In the genomic region with DNA sequence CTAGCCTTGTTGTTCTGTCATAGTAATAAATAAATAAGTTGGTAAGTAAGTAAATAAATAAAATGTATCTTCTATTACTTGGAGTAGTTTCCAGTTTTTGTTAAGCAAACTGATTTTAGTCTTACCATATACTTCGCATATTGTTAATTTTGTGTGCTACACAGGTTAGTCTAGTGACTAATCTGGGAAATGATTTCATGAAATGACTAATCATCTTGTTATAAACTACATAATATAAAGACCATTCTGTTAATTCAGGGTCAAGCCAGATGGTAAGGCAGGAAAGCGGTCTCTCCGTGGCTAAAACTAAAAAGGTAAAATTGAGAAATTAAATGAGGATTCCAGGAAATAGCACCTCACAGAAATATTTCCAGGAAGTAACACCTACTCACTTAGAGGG, we compare ENCODE assay signal across 19 cellular contexts. TPM values are rescaled to one million over a fixed set of nuclear protein-coding genes. Genes with fewer than 3 reads are reported as not detected.
"Had no signal": no experiment of that assay in that cellular context is flagged by ENCODE, and none has a peak within 500 bp of the region (broad histone marks: within the 10 kb centered on the region; RNA-seq: fewer than 3 reads in every experiment).

No MANE protein-coding gene starts in this region.

- H3K27me3 ChIP-seq: dorsolateral prefrontal cortex, gastroesophageal sphincter, left lung, tibial artery had no signal

- DNase-seq: activated CD4-positive, alpha-beta T cell treated with anti-CD3 and anti-CD28 coated beads for 36 hours; activated CD4-positive, alpha-beta T cell treated with anti-CD3 and anti-CD28 coated beads, Interleukin-2, amount 50 U/mL, for 48 hours; caudate nucleus; dorsolateral prefrontal cortex; immature natural killer cell; left lung; midbrain; nucleus accumbens; posterior cingulate gyrus; retina; stimulated activated naive CD8-positive, alpha-beta T cell treated with anti-CD3 and anti-CD28 coated beads, Interleukin-15, Interleukin-2, amounts not matched to agents 100 U/mL and 50 U/mL, for 24 hours; substantia nigra; SW 1271; tibial artery had no signal

- H3K27me3 Mint-ChIP-seq: activated CD4-positive, alpha-beta T cell treated with anti-CD3 and anti-CD28 coated beads for 36 hours; activated naive CD8-positive, alpha-beta T cell had no signal

- H3K27ac Mint-ChIP-seq: activated CD4-positive, alpha-beta T cell treated with anti-CD3 and anti-CD28 coated beads for 36 hours; activated naive CD8-positive, alpha-beta T cell; immature natural killer cell; nephron; WTC11 had no signal

- H3K4me1 Mint-ChIP-seq: activated CD4-positive, alpha-beta T cell treated with anti-CD3 and anti-CD28 coated beads for 36 hours; immature natural killer cell; nephron; WTC11 had no signal

- H3K4me3 ChIP-seq: dorsolateral prefrontal cortex, gastroesophageal sphincter, left lung, tibial artery had no signal

- H3K9me3 ChIP-seq: gastroesophageal sphincter, left lung, tibial artery had no signal

- H3K27ac ChIP-seq: dorsolateral prefrontal cortex, gastroesophageal sphincter, left lung, tibial artery had no signal

- H3K4me3 Mint-ChIP-seq: activated CD4-positive, alpha-beta T cell treated with anti-CD3 and anti-CD28 coated beads for 36 hours; activated naive CD8-positive, alpha-beta T cell; immature natural killer cell; nephron; WTC11 had no signal

- H3K36me3 Mint-ChIP-seq: activated naive CD8-positive, alpha-beta T cell; immature natural killer cell had no signal

- H3K4me1 ChIP-seq: gastroesophageal sphincter, left lung had no signal

- H3K36me3 ChIP-seq: gastroesophageal sphincter, left lung, tibial artery had no signal

RNA-seq across cellular contexts. Expression of a gene that starts 58.5 kb away (rescaled TPM):
- total RNA-seq: activated CD4-positive, alpha-beta T cell treated with anti-CD3 and anti-CD28 coated beads for 36 hours; T-helper 2 cell treated with Interferon-gamma antibody and Interleukin-4, amounts not matched to agents 100 ng/mL and 5 ng/mL, for 36 hours had no signal
- polyA plus RNA-seq: immature natural killer cell had no signal
